ENCODE assay signal across 21 cellular contexts in the genomic region with DNA sequence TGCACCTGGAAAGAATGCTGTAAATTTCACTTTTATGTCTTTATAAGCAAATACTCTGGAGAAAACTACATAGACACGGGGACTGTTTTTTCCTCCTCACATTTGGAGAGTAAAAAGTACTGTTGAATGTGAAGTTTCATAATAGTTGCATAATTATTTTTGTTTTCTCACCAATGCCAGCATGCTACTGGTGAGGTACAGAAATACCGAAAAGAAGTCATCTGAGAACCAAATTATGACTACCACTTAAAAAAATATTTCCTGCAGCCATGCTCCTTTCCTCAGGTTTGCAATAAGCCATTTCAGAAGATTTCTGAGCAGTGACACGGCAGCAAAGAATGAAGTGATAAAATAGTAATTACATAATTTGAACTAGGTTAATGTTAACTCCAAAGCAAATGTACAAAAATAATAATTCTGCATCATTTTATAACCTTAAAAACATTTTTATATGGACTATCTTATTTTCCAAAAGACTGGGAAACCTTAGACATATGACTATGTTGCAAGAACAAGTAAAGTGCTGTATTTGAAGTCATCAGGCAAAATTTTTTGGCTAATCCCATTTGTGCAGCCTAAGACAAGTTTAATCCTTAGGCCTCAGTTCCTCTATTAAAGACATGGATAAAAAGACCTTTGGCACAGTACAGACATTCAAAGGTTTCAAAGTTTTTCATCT.
DNase-seq lines count a peak whose midpoint lies in the region; ATAC-seq and TF ChIP-seq lines count a peak whose summit lies in the region.
"Had no signal": no experiment of that assay in that cellular context is flagged by ENCODE, and none has a peak within 500 bp of the region (broad histone marks: within the 10 kb centered on the region; RNA-seq: fewer than 3 reads in every experiment).

No MANE protein-coding gene starts in this region.

- no peak overlapping the region for H3K4me3 ChIP-seq in esophagus squamous epithelium
- no peak overlapping the region for H3K4me3 ChIP-seq in retinal pigment epithelial cell (ENCODE audit: low read length)
- H3K4me3 ChIP-seq: BLaER1, cardiac muscle cell, heart right ventricle had no signal

- no peak for TF ChIP-seq POLR2A in esophagus squamous epithelium (IDR thresholded peaks at IDR 0.05)

- H3K9me3 ChIP-seq in esophagus squamous epithelium = no peaks in the 10 kb centered on the region

- peak; percentile 23 for DNase-seq in GM03348 (ENCODE audit: low spot score)
- peak; percentile 32 for DNase-seq in LHCN-M2 (ENCODE audit: low read depth)
- DNase-seq in esophagus squamous epithelium (lab: John Stamatoyannopoulos, UW) = no peak
- DNase-seq in retinal pigment epithelial cell (ENCODE audit: low read depth) = peak; percentile 23
- no peak for DNase-seq in kidney glomerular epithelial cell (lab: John Stamatoyannopoulos, UW)
- no peak for DNase-seq in kidney tubule cell (ENCODE audit: low spot score)
- DNase-seq in activated CD4-positive, alpha-beta T cell treated with anti-CD3 and anti-CD28 coated beads, Interleukin-2, amount 50 U/mL, for 4 hours = no peak
- DNase-seq: activated CD4-positive, alpha-beta T cell treated with anti-CD3 and anti-CD28 coated beads, Interleukin-2, amount 10 ng/mL, durations not matched to agents 7 days and 5 days; activated CD8-positive, alpha-beta memory T cell treated with anti-CD3 and anti-CD28 coated beads, Interleukin-2, amount 50 U/mL, for 4 hours; H7; heart right ventricle; immature natural killer cell; MM.1S; naive B cell; NCI-H1694 treated with DMSO at 0.1 percent for 48 hours; NK-92 treated with Interleukin-12 subunit alpha and Interleukin-12 subunit beta, amount 100 ng/mL, for 24 hours; stimulated activated naive CD8-positive, alpha-beta T cell treated with anti-CD3 and anti-CD28 coated beads, Interleukin-15, Interleukin-2, amounts not matched to agents 100 U/mL and 50 U/mL, for 24 hours had no signal

- H3K36me3 ChIP-seq in esophagus squamous epithelium = no peaks in the 10 kb centered on the region
- H3K36me3 ChIP-seq: BLaER1, cardiac muscle cell, heart right ventricle had no signal

- 45 to 70% methylated on average over 3 of the region's 3 CpGs for WGBS in esophagus squamous epithelium, 2 donors

- H3K27ac ChIP-seq in esophagus squamous epithelium = peak overlapping the region in 3 of 4 donors; percentile 21 to 36 (median 33)
- H3K27ac ChIP-seq: BLaER1, cardiac muscle cell, parathyroid adenoma had no signal

- H3K27me3 ChIP-seq in esophagus squamous epithelium = no peaks in the 10 kb centered on the region
- H3K27me3 ChIP-seq: BLaER1, cardiac muscle cell, heart right ventricle had no signal

- no peak for TF ChIP-seq CTCF in esophagus squamous epithelium (IDR thresholded peaks at IDR 0.05)
- TF ChIP-seq CTCF in retinal pigment epithelial cell (conservative IDR thresholded peaks at IDR 0.05; ENCODE audit: low read depth, low read length) = no peak

- intact Hi-C loops in esophagus squamous epithelium (cut with DNase I) = no loop called here

- peaks cover 4 to 35% (median 16%) of the 10 kb centered on the region in 3 donors for H3K4me1 ChIP-seq in esophagus squamous epithelium
- H3K4me1 ChIP-seq: BLaER1, parathyroid adenoma had no signal

- ATAC-seq in HG02798 (IDR thresholded peaks at IDR 0.05; ENCODE audit: poor library complexity, unreplicated experiment) = no peak
- ATAC-seq: heart right ventricle had no signal

Comparison
In these comparisons a context has a peak if more than half of its experiments do, and no peak if none do; other contexts are left out.
1. DNase-seq: peak in GM03348 (single experiment), LHCN-M2 (single experiment) and retinal pigment epithelial cell (single experiment); none in esophagus squamous epithelium (single experiment), kidney glomerular epithelial cell (single experiment), kidney tubule cell (single experiment) and activated CD4-positive, alpha-beta T cell treated with anti-CD3 and anti-CD28 coated beads, Interleukin-2, amount 50 U/mL, for 4 hours (0 of 2).